18 cellular contexts compared by ENCODE assay signal in genomic region chr6:168938546-168938945, GRCh38.
"Had no signal": no experiment of that assay in that cellular context is flagged by ENCODE, and none has a peak within 500 bp of the region (broad histone marks: within the 10 kb centered on the region; RNA-seq: fewer than 3 reads in every experiment).

No MANE protein-coding gene starts in this region.

- H3K36me3 Mint-ChIP-seq: natural killer cell, neural progenitor cell, type B pancreatic cell had no signal

- H3K79me2 ChIP-seq: parathyroid adenoma had no signal

- H3K27ac Mint-ChIP-seq: endodermal cell, natural killer cell, neural progenitor cell, type B pancreatic cell had no signal

- H3K4me3 ChIP-seq: coronary artery, heart left ventricle, neural progenitor cell, sigmoid colon, stomach had no signal

- H3K27me3 ChIP-seq: neural progenitor cell, sigmoid colon, stomach had no signal

- H3K9me3 ChIP-seq: heart left ventricle, sigmoid colon, stomach had no signal

- DNase-seq: effector CD4-positive, alpha-beta T cell; endodermal cell; erythroblast; hippocampal formation; kidney glomerular epithelial cell; mammary epithelial cell; natural killer cell; nucleus accumbens; sigmoid colon; stimulated activated CD4-positive, alpha-beta T cell treated with anti-CD3 and anti-CD28 coated beads, Interleukin-12 subunit alpha, Interleukin-12 subunit beta, amount 100 ng/mL, for 4 hours; stimulated activated naive CD4-positive, alpha-beta T cell; stomach; substantia nigra had no signal

- H3K4me2 ChIP-seq: neural progenitor cell had no signal

- H3K9ac ChIP-seq: neural progenitor cell, parathyroid adenoma had no signal

- H3K4me1 ChIP-seq: heart left ventricle, neural progenitor cell, parathyroid adenoma had no signal

- H3K36me3 ChIP-seq: heart left ventricle, neural progenitor cell, sigmoid colon, stomach had no signal

- H3K9me3 Mint-ChIP-seq: natural killer cell, type B pancreatic cell had no signal

- H3K27ac ChIP-seq: coronary artery, heart left ventricle, neural progenitor cell, parathyroid adenoma, stomach had no signal

- H2AFZ ChIP-seq: neural progenitor cell, parathyroid adenoma had no signal

- H3K4me3 Mint-ChIP-seq: endodermal cell, natural killer cell, neural progenitor cell, type B pancreatic cell had no signal

- H3K4me1 Mint-ChIP-seq: endodermal cell, natural killer cell had no signal
